Comparison of ENCODE assay signal across 1 cellular context in genomic region chr3:183878071-183878470, GRCh38.
TF ChIP-seq lines count a peak whose summit lies in the region.

No MANE protein-coding gene starts in this region.

TF ChIP-seq in K562, 482 proteins besides CTCF, POLR2A, EP300 and RAD21 (continued from another document):
- no peak for TF ChIP-seq CREB1 (IDR thresholded peaks at IDR 0.05)
- peak; percentile 25; the same call in 1 of the 2 replicates for TF ChIP-seq CREB1 (CRISPR knock-in tag; IDR thresholded peaks at IDR 0.05)
- TF ChIP-seq PYGO2 (tag; IDR thresholded peaks at IDR 0.05), result no peak
- TF ChIP-seq TEAD4 (IDR thresholded peaks at IDR 0.05; ENCODE audit: low read length), result peak; percentile 71
- TF ChIP-seq TEAD4 (CRISPR knock-in tag; IDR thresholded peaks at IDR 0.05; ENCODE audit: borderline replicate concordance), result no peak
- TF ChIP-seq ZBTB33 (CRISPR knock-in tag; IDR thresholded peaks at IDR 0.05), result 0 out of 2 replicates have a peak, but pooled peaks have one; percentile 47
- no peak for TF ChIP-seq PTBP1 (IDR thresholded peaks at IDR 0.05; ENCODE audit: low read depth, low read length)
- TF ChIP-seq ARID1B (IDR thresholded peaks at IDR 0.05), result peak; percentile 52
- no peak for TF ChIP-seq FOS (IDR thresholded peaks at IDR 0.05; ENCODE audit: extremely low read depth, insufficient read length)
- TF ChIP-seq CBFA2T3 (IDR thresholded peaks at IDR 0.05), result peak; percentile 40; the same call in 1 of the 2 replicates
- TF ChIP-seq MAX (CRISPR knock-in tag; IDR thresholded peaks at IDR 0.05), result peak; percentile 80
- TF ChIP-seq SP1 (CRISPR knock-in tag; IDR thresholded peaks at IDR 0.05), result 0 out of 2 replicates have a peak, but pooled peaks have one; percentile 34
- TF ChIP-seq MTF1 (CRISPR knock-in tag; IDR thresholded peaks at IDR 0.05; ENCODE audit: borderline replicate concordance), result no peak
- no peak for TF ChIP-seq DMBX1 (CRISPR knock-in tag; IDR thresholded peaks at IDR 0.05; ENCODE audit: borderline replicate concordance)
- no peak for TF ChIP-seq ARID3A (IDR thresholded peaks at IDR 0.05; ENCODE audit: borderline replicate concordance, low read depth, low read length)
- peak; percentile 20; the same call in 1 of the 2 replicates for TF ChIP-seq DPF2 (IDR thresholded peaks at IDR 0.05)
- peak; percentile 62; the same call in 1 of the 2 replicates for TF ChIP-seq ZBTB1 (CRISPR knock-in tag; IDR thresholded peaks at IDR 0.05; ENCODE audit: borderline replicate concordance, low read depth)
- peak; percentile 92 for TF ChIP-seq CEBPG (CRISPR knock-in tag; IDR thresholded peaks at IDR 0.05)
- TF ChIP-seq CEBPG (tag; conservative IDR thresholded peaks at IDR 0.05 in 1 of 2, IDR thresholded peaks at IDR 0.05 in 1 of 2), result peak; percentile 69 to 87
- TF ChIP-seq FOXK1 (CRISPR knock-in tag; IDR thresholded peaks at IDR 0.05; ENCODE audit: borderline replicate concordance), result 0 out of 2 replicates have a peak, but pooled peaks have one; percentile 53
- TF ChIP-seq ZNF280B (CRISPR knock-in tag; IDR thresholded peaks at IDR 0.05), result no peak
- no peak for TF ChIP-seq HCFC1 (IDR thresholded peaks at IDR 0.05; ENCODE audit: low read depth, low read length)
- TF ChIP-seq ZNF184 (CRISPR knock-in tag; IDR thresholded peaks at IDR 0.05), result no peak
- peak; percentile 57 for TF ChIP-seq SPI1 (IDR thresholded peaks at IDR 0.05; ENCODE audit: borderline replicate concordance, low read depth, low read length)
- TF ChIP-seq TFAP4 (CRISPR knock-in tag; IDR thresholded peaks at IDR 0.05; ENCODE audit: borderline replicate concordance), result peak; percentile 85
- TF ChIP-seq HMBOX1 (IDR thresholded peaks at IDR 0.05), result peak; percentile 43
- no peak for TF ChIP-seq FOXA3 (CRISPR knock-in tag; conservative IDR thresholded peaks at IDR 0.05 in 1 of 2, IDR thresholded peaks at IDR 0.05 in 1 of 2)
- no peak for TF ChIP-seq KLF6 (CRISPR knock-in tag; IDR thresholded peaks at IDR 0.05; ENCODE audit: borderline replicate concordance)
- no peak for TF ChIP-seq RBBP5 (IDR thresholded peaks at IDR 0.05; ENCODE audit: borderline replicate concordance, insufficient read depth, low read length, poor library complexity, severe bottlenecking)
- TF ChIP-seq ZNF407 (IDR thresholded peaks at IDR 0.05; ENCODE audit: low read depth), result no peak
- TF ChIP-seq LCOR (CRISPR knock-in tag; IDR thresholded peaks at IDR 0.05), result 0 out of 2 replicates have a peak, but pooled peaks have one; percentile 36
- peak in 1 of 2 experiments; percentile 32; a peak in 1 of 4 replicates for TF ChIP-seq MNT (conservative IDR thresholded peaks at IDR 0.05)
- TF ChIP-seq ZNF740 (CRISPR knock-in tag; IDR thresholded peaks at IDR 0.05), result no peak
- TF ChIP-seq ZNF740 (tag; IDR thresholded peaks at IDR 0.05), result no peak
- TF ChIP-seq MYC (IDR thresholded peaks at IDR 0.05; ENCODE audit: low read depth, low read length), result peak; percentile 66
- TF ChIP-seq MYC (CRISPR knock-in tag; IDR thresholded peaks at IDR 0.05; ENCODE audit: borderline replicate concordance, low read depth), result no peak
- TF ChIP-seq MCM5 (IDR thresholded peaks at IDR 0.05; ENCODE audit: low read depth), result no peak
- no peak for TF ChIP-seq TOE1 (IDR thresholded peaks at IDR 0.05; ENCODE audit: borderline replicate concordance)
- TF ChIP-seq TOE1 (CRISPR knock-in tag; IDR thresholded peaks at IDR 0.05; ENCODE audit: borderline replicate concordance, low read depth), result 0 out of 2 replicates have a peak, but pooled peaks have one; percentile 53
- TF ChIP-seq CEBPB (tag; IDR thresholded peaks at IDR 0.05), result peak; percentile 96
- peak; percentile 74; the same call in 1 of the 2 replicates for TF ChIP-seq IRF1 (CRISPR knock-in tag; IDR thresholded peaks at IDR 0.05; ENCODE audit: borderline replicate concordance)
- TF ChIP-seq GABPB1 (CRISPR knock-in tag; IDR thresholded peaks at IDR 0.05), result peak; percentile 39; the same call in 1 of the 2 replicates
TF ChIP-seq in K562: peak in this region for 23.
